ENCODE assay signal across 9 cellular contexts in genomic region chr1:43932786-43933385, GRCh38. TPM values are rescaled to one million over a fixed set of nuclear protein-coding genes. Genes with fewer than 3 reads are reported as not detected.
DNase-seq lines count a peak whose midpoint lies in the region; ATAC-seq, FAIRE-seq and TF ChIP-seq lines count a peak whose summit lies in the region.
"Had no signal": no experiment of that assay in that cellular context is flagged by ENCODE, and none has a peak within 500 bp of the region (broad histone marks: within the 10 kb centered on the region; RNA-seq: fewer than 3 reads in every experiment).

No MANE protein-coding gene starts in this region.

- intact Hi-C loops in HCT116 (cut with micrococcal nuclease), result loop anchor here (5.0 kb wide), 3 partner anchors 96 to 406 kb away; no protein-coding TSS in a partner anchor

- TF ChIP-seq CTCF in 22Rv1 (IDR thresholded peaks at IDR 0.05) (no peak), HCT116 (IDR thresholded peaks at IDR 0.05 in 2 of 3, conservative IDR thresholded peaks at IDR 0.05 in 1 of 3; ENCODE audit: borderline replicate concordance in 1 of 3, insufficient read depth in 1 of 3, low read depth in 2 of 3, low read length in 2 of 3) (no peak), astrocyte (IDR thresholded peaks at IDR 0.05; ENCODE audit: insufficient read depth, low read depth, low read length) (no peak)

- no peak for TF ChIP-seq RAD21 in HCT116 (IDR thresholded peaks at IDR 0.05; ENCODE audit: low read depth)

- RAD21 ChIA-PET in HCT116 (lab: Charles Lee; ENCODE audit: low non-redundant PET in 1 of 2, low total read pairs in 2 of 2, uncharacterized antibody in 2 of 2, unreplicated experiment in 2 of 2), result interaction anchor here (0.5 to 3.6 kb wide), 3 partner anchors 75 to 168 kb away, joined by 3 to 109 read pairs (median 85); no protein-coding TSS in a partner anchor

- H3K36me3 ChIP-seq in HCT116 (ENCODE audit: control insufficient read depth in 1 of 2, insufficient read depth in 2 of 2, low read length in 2 of 2) (0 out of 4 replicates have a peak, but pooled peaks cover 0 to 10% of the 10 kb centered on the region in 2 experiments), astrocyte (ENCODE audit: insufficient read depth, low read length) (no peaks in the 10 kb centered on the region)

- no peak overlapping the region for H3K27ac Mint-ChIP-seq in astrocyte (ENCODE audit: unreplicated experiment)
- H3K27ac Mint-ChIP-seq in T-helper 2 cell treated with Interferon-gamma antibody and Interleukin-4, amounts not matched to agents 5 μg/mL and 100 μg/mL, for 36 hours, result no peak overlapping the region

- H3K4me3 Mint-ChIP-seq in astrocyte (ENCODE audit: unreplicated experiment), result peak overlapping the region; percentile 61
- H3K4me3 Mint-ChIP-seq in T-helper 2 cell treated with Interferon-gamma antibody and Interleukin-4, amounts not matched to agents 5 μg/mL and 100 μg/mL, for 36 hours, result no peak overlapping the region

- H3K9me3 ChIP-seq in HCT116 (ENCODE audit: control insufficient read depth in 1 of 2, insufficient read depth in 1 of 2, low read depth in 1 of 2, low read length in 2 of 2) (no peaks in the 10 kb centered on the region), astrocyte (ENCODE audit: insufficient read depth, low read depth, low read length) (no peaks in the 10 kb centered on the region)

- TF ChIP-seq POLR2A in HCT116 (IDR thresholded peaks at IDR 0.05; ENCODE audit: borderline replicate concordance, extremely low read depth, insufficient read depth, insufficient read length), result no peak

- H3K27me3 ChIP-seq in HCT116 (ENCODE audit: insufficient read depth, low read length) (no peaks in the 10 kb centered on the region), astrocyte (ENCODE audit: insufficient read depth, low read length) (no peaks in the 10 kb centered on the region)

- DNase-seq in HCT116 (ENCODE audit: low read depth, low spot score) (no peak), astrocyte (ENCODE audit: low read depth) (peak; percentile 53), kidney tubule cell (ENCODE audit: low spot score) (peak; percentile 59)
- no peak for DNase-seq in T-helper 2 cell treated with Interferon-gamma antibody and Interleukin-4, amounts not matched to agents 5 μg/mL and 100 μg/mL, for 36 hours (ENCODE audit: low spot score)

- peaks cover 4% of the 10 kb centered on the region for H3K27me3 Mint-ChIP-seq in astrocyte (ENCODE audit: low read depth, unreplicated experiment)
- peaks cover 12% of the 10 kb centered on the region for H3K27me3 Mint-ChIP-seq in T-helper 2 cell treated with Interferon-gamma antibody and Interleukin-4, amounts not matched to agents 5 μg/mL and 100 μg/mL, for 36 hours (ENCODE audit: low read depth)

- POLR2A ChIA-PET in HCT116 (lab: Charles Lee), result interaction anchor here (1.3 to 2.7 kb wide), 5 partner anchors 12 to 283 kb away, joined by 3 to 45 read pairs (median 3); partner anchors contain the start of genes KDM4A and ST3GAL3

- ATAC-seq in HCT116 (peak; percentile 0; the same call in 1 of the 2 replicates), GM21528 (IDR thresholded peaks at IDR 0.05; ENCODE audit: low FRiP score, unreplicated experiment) (no peak), GM21717 (IDR thresholded peaks at IDR 0.05; ENCODE audit: unreplicated experiment) (no peak), GM21786 (IDR thresholded peaks at IDR 0.05; ENCODE audit: unreplicated experiment) (no peak)

- no peaks in the 10 kb centered on the region for H4K20me1 ChIP-seq in HCT116 (ENCODE audit: insufficient read depth)
- peaks cover 10% of the 10 kb centered on the region for H4K20me1 ChIP-seq in astrocyte (ENCODE audit: insufficient read depth, low read length)

- H3K79me2 ChIP-seq in HCT116 (ENCODE audit: insufficient read depth, low read length) (peaks cover 9% of the 10 kb centered on the region; the same call in 1 of the 2 replicates), astrocyte (ENCODE audit: insufficient read depth, low read length) (no peaks in the 10 kb centered on the region)

- no peak for FAIRE-seq in astrocyte (lab: Jason Lieb, UNC)

- H3K9me3 Mint-ChIP-seq in astrocyte (ENCODE audit: unreplicated experiment), result peaks cover 5% of the 10 kb centered on the region
- H3K9me3 Mint-ChIP-seq in T-helper 2 cell treated with Interferon-gamma antibody and Interleukin-4, amounts not matched to agents 5 μg/mL and 100 μg/mL, for 36 hours, result no peaks in the 10 kb centered on the region

- H3K9me2 ChIP-seq in HCT116 (ENCODE audit: insufficient read depth), result no peaks in the 10 kb centered on the region

- H3K4me2 ChIP-seq in HCT116 (ENCODE audit: low read length), result peak overlapping the region; percentile 92
- H3K4me2 ChIP-seq in astrocyte (ENCODE audit: low read length), result peak overlapping the region; percentile 85

- H2AFZ ChIP-seq in HCT116 (ENCODE audit: low read depth, low read length, poor library complexity, severe bottlenecking) (no peak overlapping the region), astrocyte (ENCODE audit: low read depth, low read length) (peak overlapping the region; percentile 69)

- H3K4me3 ChIP-seq in HCT116 (replicated peaks in 1 of 2; ENCODE audit: low read depth in 1 of 2, low read length in 2 of 2) (peak overlapping the region; percentile 75 to 77), astrocyte (ENCODE audit: insufficient read depth, low read depth, low read length) (peak overlapping the region; percentile 15)

- H3K4me1 ChIP-seq in HCT116 (ENCODE audit: control insufficient read depth in 1 of 2, insufficient read depth in 2 of 2, low read length in 2 of 2), result peaks cover 37 to 78% of the 10 kb centered on the region in 2 experiments
- H3K4me1 ChIP-seq in astrocyte (ENCODE audit: insufficient read depth, low read length), result peaks cover 27% of the 10 kb centered on the region

- H3K4me1 Mint-ChIP-seq in astrocyte (ENCODE audit: low read depth, unreplicated experiment), result peaks cover 18% of the 10 kb centered on the region
- H3K4me1 Mint-ChIP-seq in T-helper 2 cell treated with Interferon-gamma antibody and Interleukin-4, amounts not matched to agents 5 μg/mL and 100 μg/mL, for 36 hours (ENCODE audit: low read depth), result peaks cover 6% of the 10 kb centered on the region

- BruUV-seq in HCT116 (replicated peaks; lab: Mats Ljungman, UMichigan), result TSS peak; percentile 54

- peaks cover 7% of the 10 kb centered on the region for H3K36me3 Mint-ChIP-seq in astrocyte (ENCODE audit: low read depth, unreplicated experiment)
- no peaks in the 10 kb centered on the region for H3K36me3 Mint-ChIP-seq in T-helper 2 cell treated with Interferon-gamma antibody and Interleukin-4, amounts not matched to agents 5 μg/mL and 100 μg/mL, for 36 hours (ENCODE audit: low read depth)

- CTCF ChIA-PET in HCT116 (lab: Charles Lee), result interaction anchor here (0.7 to 12.2 kb wide), 8 partner anchors 13 to 403 kb away, joined by 4 to 479 read pairs (median 16); partner anchors contain the start of genes IPO13 and PTPRF

- peak overlapping the region; percentile 92; the same call in 1 of the 2 replicates for H3K27ac ChIP-seq in 22Rv1
- H3K27ac ChIP-seq in HCT116 (ENCODE audit: low read depth, low read length), result peak overlapping the region; percentile 71
- no peak overlapping the region for H3K27ac ChIP-seq in astrocyte (ENCODE audit: low read depth, low read length)

- H3K9ac ChIP-seq in HCT116 (ENCODE audit: low read length), result peak overlapping the region; percentile 80
- H3K9ac ChIP-seq in astrocyte (ENCODE audit: low read length), result peak overlapping the region; percentile 64

TF ChIP-seq in HCT116, 20 proteins besides CTCF, POLR2A, EP300 and RAD21 (continues in another document):
- no peak for TF ChIP-seq JUND (IDR thresholded peaks at IDR 0.05)
- no peak for TF ChIP-seq TCF7L2 (IDR thresholded peaks at IDR 0.05; ENCODE audit: borderline replicate concordance, extremely low read depth, insufficient read depth, insufficient read length)
- no peak for TF ChIP-seq CEBPB (IDR thresholded peaks at IDR 0.05; ENCODE audit: low read depth)
- no peak for TF ChIP-seq ZFX (IDR thresholded peaks at IDR 0.05)
- TF ChIP-seq EZH2 (IDR thresholded peaks at IDR 0.05), result no peak
- TF ChIP-seq POLR2AphosphoS5 (IDR thresholded peaks at IDR 0.05; ENCODE audit: low read depth, low read length), result no peak
- TF ChIP-seq ATF3 (IDR thresholded peaks at IDR 0.05), result no peak
- no peak for TF ChIP-seq FOSL1 (IDR thresholded peaks at IDR 0.05; ENCODE audit: low read depth)
- no peak for TF ChIP-seq REST (IDR thresholded peaks at IDR 0.05; ENCODE audit: low read depth)

RNA-seq across cellular contexts. Expression of gene ARTN, which starts 0.7 kb away (rescaled TPM):
- total RNA-seq in HCT116 (2021; ENCODE audit: unreplicated experiment) (36.4 TPM), astrocyte (1.2 and 1.5 TPM in 2 replicates)
- polyA plus RNA-seq in HCT116 (2012), result 46.0 and 46.3 TPM in 2 replicates
- total RNA-seq: dermis microvascular lymphatic vessel endothelial cell had no signal

RNA-seq across cellular contexts. Expression of gene IPO13, which starts 13.9 kb away (rescaled TPM):
- total RNA-seq in HCT116 (2021; ENCODE audit: unreplicated experiment) (18.7 TPM), astrocyte (31.0 and 36.1 TPM in 2 replicates)
- polyA plus RNA-seq in HCT116 (2012), result 16.2 and 18.9 TPM in 2 replicates

RNA-seq across cellular contexts. Expression of gene DPH2, which starts 36.9 kb away (rescaled TPM):
- total RNA-seq in HCT116 (2021; ENCODE audit: unreplicated experiment) (53.2 TPM), astrocyte (26.9 and 31.6 TPM in 2 replicates)
- 31.5 and 32.2 TPM in 2 replicates for polyA plus RNA-seq in HCT116 (2012)

RNA-seq across cellular contexts. Expression of gene ATP6V0B, which starts 41.9 kb away (rescaled TPM):
- total RNA-seq in HCT116 (2021; ENCODE audit: unreplicated experiment), result 122 TPM
- polyA plus RNA-seq in HCT116 (2012), result 142 and 154 TPM in 2 replicates
- 175 and 202 TPM in 2 replicates for total RNA-seq in astrocyte

RNA-seq across cellular contexts. Expression of gene B4GALT2, which starts 46.1 kb away (rescaled TPM):
- total RNA-seq in HCT116 (2021; ENCODE audit: unreplicated experiment) (76.8 TPM), astrocyte (56.6 and 56.9 TPM in 2 replicates)
- 63.9 and 73.1 TPM in 2 replicates for polyA plus RNA-seq in HCT116 (2012)

Comparison
In these comparisons a context has a peak if more than half of its experiments do, and no peak if none do; other contexts are left out.
1. DNase-seq: peak in astrocyte (single experiment) and kidney tubule cell (single experiment); none in HCT116 (single experiment) and T-helper 2 cell treated with Interferon-gamma antibody and Interleukin-4, amounts not matched to agents 5 μg/mL and 100 μg/mL, for 36 hours (single experiment).
2. RNA of gene ARTN, which starts 0.7 kb away (total RNA-seq): 36.4 TPM in HCT116 (single experiment); 1.2 to 1.5 TPM in astrocyte; every median in the first group is over 10 times any median in the second.